ENCODE assay signal across 9 cellular contexts in genomic region chr14:74945261-74945851, GRCh38. TPM values are rescaled to one million over a fixed set of nuclear protein-coding genes. Genes with fewer than 3 reads are reported as not detected.
DNase-seq lines count a peak whose midpoint lies in the region; ATAC-seq and TF ChIP-seq lines count a peak whose summit lies in the region.
"Had no signal": no experiment of that assay in that cellular context is flagged by ENCODE, and none has a peak within 500 bp of the region (broad histone marks: within the 10 kb centered on the region; RNA-seq: fewer than 3 reads in every experiment).

No MANE protein-coding gene starts in this region.

- in situ Hi-C loops in astrocyte of the cerebellum (cut with HindIII; ENCODE audit: low sequenced_read_pairs), result no loop called here

- H3K23ac ChIP-seq in mesenchymal stem cell (ENCODE audit: low read length in 2 of 2), result no peak overlapping the region

- no peak overlapping the region for H2AK5ac ChIP-seq in mesenchymal stem cell (ENCODE audit: low read length, severe bottlenecking)

- H3K9me3 ChIP-seq in mesenchymal stem cell (ENCODE audit: control insufficient read depth, low read length), result no peaks in the 10 kb centered on the region

- H3K27ac ChIP-seq in mesenchymal stem cell (ENCODE audit: low read length, poor library complexity, severe bottlenecking), result no peak overlapping the region

- H2AFZ ChIP-seq in mesenchymal stem cell (ENCODE audit: low read depth, low read length), result no peak overlapping the region

- peaks cover 21% of the 10 kb centered on the region for H3K4me1 ChIP-seq in mesenchymal stem cell (ENCODE audit: control insufficient read depth, insufficient read depth, low read depth, low read length)

- no peaks in the 10 kb centered on the region for H3K27me3 ChIP-seq in mesenchymal stem cell (ENCODE audit: control insufficient read depth in 1 of 2, insufficient read depth in 1 of 2, low read length in 2 of 2)

- no peak overlapping the region for H2BK120ac ChIP-seq in mesenchymal stem cell (ENCODE audit: low read depth, low read length)

- H3K18ac ChIP-seq in mesenchymal stem cell (ENCODE audit: low read depth in 1 of 2, low read length in 2 of 2), result no peak overlapping the region

- 73% methylated on average over 17 of the region's 17 CpGs for WGBS in mesenchymal stem cell

- H3K14ac ChIP-seq in mesenchymal stem cell (ENCODE audit: low read length in 2 of 2), result no peak overlapping the region

- TF ChIP-seq CTCF in astrocyte of the cerebellum (IDR thresholded peaks at IDR 0.05; ENCODE audit: low read depth, low read length, missing control alignments) (peak; percentile 69), omental fat pad (IDR thresholded peaks at IDR 0.05) (no peak)

- H3K36me3 ChIP-seq in mesenchymal stem cell (ENCODE audit: control insufficient read depth in 1 of 2, insufficient read depth in 2 of 2, low read depth in 1 of 2, low read length in 2 of 2), result peaks cover 17 to 24% of the 10 kb centered on the region in 2 experiments

- H4K8ac ChIP-seq in mesenchymal stem cell (ENCODE audit: low read length), result no peak overlapping the region

- H3K4me3 ChIP-seq in astrocyte of the cerebellum (ENCODE audit: low read depth, low read length) (no peak overlapping the region), mesenchymal stem cell (ENCODE audit: insufficient read depth in 1 of 2, low read depth in 1 of 2, low read length in 2 of 2) (no peak overlapping the region)

- H2BK5ac ChIP-seq in mesenchymal stem cell (ENCODE audit: low read depth, low read length, poor library complexity, severe bottlenecking), result no peak overlapping the region

- DNase-seq in NCI-H2227 (lab: John Stamatoyannopoulos, UW; ENCODE audit: unreplicated experiment) (peak; percentile 34), NCI-H2227 treated with DMSO at 0.1 percent for 48 hours (lab: John Stamatoyannopoulos, UW) (no peak), HuH-7 (ENCODE audit: low spot score) (peak; percentile 68), astrocyte of the cerebellum (ENCODE audit: low read depth) (no peak), mesenchymal stem cell (peak; percentile 53), omental fat pad (ENCODE audit: low spot score) (no peak), hippocampal formation (lab: John Stamatoyannopoulos, UW) (no peak)

- H2BK12ac ChIP-seq in mesenchymal stem cell (ENCODE audit: low read length in 2 of 2), result no peak overlapping the region

- peaks cover 2% of the 10 kb centered on the region for H3K79me1 ChIP-seq in mesenchymal stem cell (replicated peaks; ENCODE audit: low read length, poor library complexity, severe bottlenecking)

- H2BK15ac ChIP-seq in mesenchymal stem cell (ENCODE audit: low read depth, poor library complexity, severe bottlenecking), result no peak overlapping the region

- peak overlapping the region; percentile 57 for H3K9ac ChIP-seq in mesenchymal stem cell (ENCODE audit: low read length)

- ATAC-seq in omental fat pad (ENCODE audit: low FRiP score) (no peak), GM21737 (IDR thresholded peaks at IDR 0.05; ENCODE audit: unreplicated experiment) (no peak)

- no peak overlapping the region for H3K4ac ChIP-seq in mesenchymal stem cell (ENCODE audit: low read depth in 1 of 2, low read length in 2 of 2)

- no peak overlapping the region for H3K4me2 ChIP-seq in mesenchymal stem cell (ENCODE audit: low read length, poor library complexity, severe bottlenecking)

- no peak overlapping the region for H4K91ac ChIP-seq in mesenchymal stem cell (ENCODE audit: low read length)

RNA-seq across cellular contexts. Expression of gene PGF, which starts 10.0 kb away (rescaled TPM):
- 6.4 TPM for polyA plus RNA-seq in mesenchymal stem cell (2013, experiment 1 of 2)
- 6.8 TPM for polyA plus RNA-seq in mesenchymal stem cell (2013, experiment 2 of 2)
- total RNA-seq in omental fat pad, result 10 to 100 TPM in 1 of 4 donors, 1 to 10 TPM in 3; 3.2 to 28.4 (median 7.1) TPM
- polyA plus RNA-seq: neural cell had no signal

RNA-seq across cellular contexts. Expression of gene RPS6KL1, which starts 22.3 kb away (rescaled TPM):
- 0.41 TPM for polyA plus RNA-seq in mesenchymal stem cell (2013, experiment 1 of 2)
- polyA plus RNA-seq in mesenchymal stem cell (2013, experiment 2 of 2), result 0.52 TPM
- total RNA-seq in omental fat pad, result 1 to 10 TPM; 1.3 to 5.2 (median 1.5) TPM

RNA-seq across cellular contexts. Expression of gene EIF2B2, which starts 57.4 kb away (rescaled TPM):
- 35.8 TPM for polyA plus RNA-seq in mesenchymal stem cell (2013, experiment 1 of 2)
- 30.3 TPM for polyA plus RNA-seq in mesenchymal stem cell (2013, experiment 2 of 2)
- 10 to 100 TPM; 23.6 to 42.0 (median 35.2) TPM for total RNA-seq in omental fat pad

Comparison
In these comparisons a context has a peak if more than half of its experiments do, and no peak if none do; other contexts are left out.
1. DNase-seq: peak in NCI-H2227 (single experiment), HuH-7 (single experiment) and mesenchymal stem cell (single experiment); none in NCI-H2227 treated with DMSO at 0.1 percent for 48 hours (single experiment), astrocyte of the cerebellum (single experiment), omental fat pad (single experiment) and hippocampal formation (0 of 2).